Comparison of ENCODE assay signal across 1 cellular context in genomic region chr20:62301773-62302340, GRCh38.
TF ChIP-seq lines count a peak whose summit lies in the region.

No MANE protein-coding gene starts in this region.

TF ChIP-seq in HepG2, 621 proteins besides CTCF, POLR2A, EP300 and RAD21 (continued from another document and continues in another):
- TF ChIP-seq STAT6 (CRISPR knock-in tag; IDR thresholded peaks at IDR 0.05; ENCODE audit: borderline replicate concordance) (peak; percentile 18; the same call in 1 of the 2 replicates), ZFP41 (CRISPR knock-in tag; IDR thresholded peaks at IDR 0.05; ENCODE audit: borderline replicate concordance) (no peak), ZNF703 (CRISPR knock-in tag; IDR thresholded peaks at IDR 0.05; ENCODE audit: borderline replicate concordance) (no peak), ZNF564 (CRISPR knock-in tag; IDR thresholded peaks at IDR 0.05) (no peak; the same call in 1 of the 2 replicates), PHB2 (IDR thresholded peaks at IDR 0.05; ENCODE audit: partially characterized antibody) (no peak), ISX (CRISPR knock-in tag; conservative IDR thresholded peaks at IDR 0.05) (no peak), CHD4 (IDR thresholded peaks at IDR 0.05; ENCODE audit: borderline replicate concordance, low read length) (no peak), ZNF737 (CRISPR knock-in tag; IDR thresholded peaks at IDR 0.05; ENCODE audit: borderline replicate concordance) (no peak), RFX5 (IDR thresholded peaks at IDR 0.05; ENCODE audit: low read depth, low read length) (peak; percentile 47; the same call in 1 of the 2 replicates), TP53 (CRISPR knock-in tag; conservative IDR thresholded peaks at IDR 0.05) (peak; percentile 87; the same call in 1 of the 2 replicates), ZNF333 (CRISPR knock-in tag; IDR thresholded peaks at IDR 0.05; ENCODE audit: borderline replicate concordance) (no peak), SP4 (CRISPR knock-in tag; IDR thresholded peaks at IDR 0.05) (0 out of 2 replicates have a peak, but pooled peaks have one; percentile 41), ZNF678 (CRISPR knock-in tag; IDR thresholded peaks at IDR 0.05) (0 out of 2 replicates have a peak, but pooled peaks have one; percentile 83), SNAPC2 (CRISPR knock-in tag; IDR thresholded peaks at IDR 0.05) (no peak), FOXJ3 (CRISPR knock-in tag; IDR thresholded peaks at IDR 0.05; ENCODE audit: borderline replicate concordance) (peak; percentile 81), EED (CRISPR knock-in tag; IDR thresholded peaks at IDR 0.05) (no peak), ADNP (CRISPR knock-in tag; IDR thresholded peaks at IDR 0.05) (peak; percentile 99), ZSCAN31 (CRISPR knock-in tag; IDR thresholded peaks at IDR 0.05; ENCODE audit: low read depth) (peak; percentile 65; the same call in 1 of the 2 replicates), CREM (IDR thresholded peaks at IDR 0.05) (peak; percentile 45; the same call in 1 of the 2 replicates), CREM (CRISPR knock-in tag; IDR thresholded peaks at IDR 0.05) (no peak), FOXA3 (CRISPR knock-in tag; IDR thresholded peaks at IDR 0.05) (peak; percentile 83), SRSF9 (IDR thresholded peaks at IDR 0.05; ENCODE audit: borderline replicate concordance, insufficient read depth, low read depth, low read length, poor library complexity, severe bottlenecking) (no peak), NCOA2 (CRISPR knock-in tag; IDR thresholded peaks at IDR 0.05) (peak; percentile 76), PPARG (CRISPR knock-in tag; conservative IDR thresholded peaks at IDR 0.05) (peak; percentile 93), MIER2 (CRISPR knock-in tag; IDR thresholded peaks at IDR 0.05) (peak; percentile 89), FOXP4 (CRISPR knock-in tag; IDR thresholded peaks at IDR 0.05) (peak; percentile 94), NFAT5 (CRISPR knock-in tag; IDR thresholded peaks at IDR 0.05) (0 out of 2 replicates have a peak, but pooled peaks have one; percentile 76), MAFG (CRISPR knock-in tag; IDR thresholded peaks at IDR 0.05) (no peak), AHR (CRISPR knock-in tag; IDR thresholded peaks at IDR 0.05) (peak; percentile 80), ZKSCAN1 (IDR thresholded peaks at IDR 0.05; ENCODE audit: low read length) (no peak), HMGXB3 (CRISPR knock-in tag; IDR thresholded peaks at IDR 0.05; ENCODE audit: borderline replicate concordance) (peak; percentile 78; the same call in 1 of the 2 replicates), TMF1 (CRISPR knock-in tag; IDR thresholded peaks at IDR 0.05; ENCODE audit: low read depth) (no peak), GATAD2A (CRISPR knock-in tag; IDR thresholded peaks at IDR 0.05) (peak; percentile 95), ZBTB8A (CRISPR knock-in tag; IDR thresholded peaks at IDR 0.05; ENCODE audit: borderline replicate concordance, low read depth) (no peak), ZNF629 (CRISPR knock-in tag; conservative IDR thresholded peaks at IDR 0.05) (peak; percentile 61; the same call in 1 of the 2 replicates), ZNF878 (CRISPR knock-in tag; IDR thresholded peaks at IDR 0.05) (no peak), ZNF484 (CRISPR knock-in tag; IDR thresholded peaks at IDR 0.05; ENCODE audit: borderline replicate concordance, low read depth) (0 out of 2 replicates have a peak, but pooled peaks have one; percentile 55), KDM5B (CRISPR knock-in tag; IDR thresholded peaks at IDR 0.05; ENCODE audit: borderline replicate concordance) (no peak; the same call in 1 of the 2 replicates), ATM (IDR thresholded peaks at IDR 0.05; ENCODE audit: borderline replicate concordance) (no peak), EHMT2 (IDR thresholded peaks at IDR 0.05; ENCODE audit: borderline replicate concordance, low read depth, low read length) (peak; percentile 56; the same call in 1 of the 2 replicates), CREB1 (IDR thresholded peaks at IDR 0.05) (peak; percentile 66), CREB1 (CRISPR knock-in tag; IDR thresholded peaks at IDR 0.05) (no peak), GPN1 (CRISPR knock-in tag; IDR thresholded peaks at IDR 0.05; ENCODE audit: borderline replicate concordance) (no peak), GATAD1 (CRISPR knock-in tag; IDR thresholded peaks at IDR 0.05) (peak; percentile 80), ZNF235 (CRISPR knock-in tag; IDR thresholded peaks at IDR 0.05; ENCODE audit: borderline replicate concordance) (no peak)
- TF ChIP-seq, protein P1, sequence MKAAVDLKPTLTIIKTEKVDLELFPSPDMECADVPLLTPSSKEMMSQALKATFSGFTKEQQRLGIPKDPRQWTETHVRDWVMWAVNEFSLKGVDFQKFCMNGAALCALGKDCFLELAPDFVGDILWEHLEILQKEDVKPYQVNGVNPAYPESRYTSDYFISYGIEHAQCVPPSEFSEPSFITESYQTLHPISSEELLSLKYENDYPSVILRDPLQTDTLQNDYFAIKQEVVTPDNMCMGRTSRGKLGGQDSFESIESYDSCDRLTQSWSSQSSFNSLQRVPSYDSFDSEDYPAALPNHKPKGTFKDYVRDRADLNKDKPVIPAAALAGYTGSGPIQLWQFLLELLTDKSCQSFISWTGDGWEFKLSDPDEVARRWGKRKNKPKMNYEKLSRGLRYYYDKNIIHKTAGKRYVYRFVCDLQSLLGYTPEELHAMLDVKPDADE (CRISPR knock-in tag; IDR thresholded peaks at IDR 0.05): no peak
- TF ChIP-seq, protein P2, sequence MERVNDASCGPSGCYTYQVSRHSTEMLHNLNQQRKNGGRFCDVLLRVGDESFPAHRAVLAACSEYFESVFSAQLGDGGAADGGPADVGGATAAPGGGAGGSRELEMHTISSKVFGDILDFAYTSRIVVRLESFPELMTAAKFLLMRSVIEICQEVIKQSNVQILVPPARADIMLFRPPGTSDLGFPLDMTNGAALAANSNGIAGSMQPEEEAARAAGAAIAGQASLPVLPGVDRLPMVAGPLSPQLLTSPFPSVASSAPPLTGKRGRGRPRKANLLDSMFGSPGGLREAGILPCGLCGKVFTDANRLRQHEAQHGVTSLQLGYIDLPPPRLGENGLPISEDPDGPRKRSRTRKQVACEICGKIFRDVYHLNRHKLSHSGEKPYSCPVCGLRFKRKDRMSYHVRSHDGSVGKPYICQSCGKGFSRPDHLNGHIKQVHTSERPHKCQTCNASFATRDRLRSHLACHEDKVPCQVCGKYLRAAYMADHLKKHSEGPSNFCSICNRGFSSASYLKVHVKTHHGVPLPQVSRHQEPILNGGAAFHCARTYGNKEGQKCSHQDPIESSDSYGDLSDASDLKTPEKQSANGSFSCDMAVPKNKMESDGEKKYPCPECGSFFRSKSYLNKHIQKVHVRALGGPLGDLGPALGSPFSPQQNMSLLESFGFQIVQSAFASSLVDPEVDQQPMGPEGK (CRISPR knock-in tag; IDR thresholded peaks at IDR 0.05): peak; percentile 98
- TF ChIP-seq, protein P3, sequence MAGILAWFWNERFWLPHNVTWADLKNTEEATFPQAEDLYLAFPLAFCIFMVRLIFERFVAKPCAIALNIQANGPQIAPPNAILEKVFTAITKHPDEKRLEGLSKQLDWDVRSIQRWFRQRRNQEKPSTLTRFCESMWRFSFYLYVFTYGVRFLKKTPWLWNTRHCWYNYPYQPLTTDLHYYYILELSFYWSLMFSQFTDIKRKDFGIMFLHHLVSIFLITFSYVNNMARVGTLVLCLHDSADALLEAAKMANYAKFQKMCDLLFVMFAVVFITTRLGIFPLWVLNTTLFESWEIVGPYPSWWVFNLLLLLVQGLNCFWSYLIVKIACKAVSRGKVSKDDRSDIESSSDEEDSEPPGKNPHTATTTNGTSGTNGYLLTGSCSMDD (CRISPR knock-in tag; IDR thresholded peaks at IDR 0.05): no peak
- TF ChIP-seq, protein P4, sequence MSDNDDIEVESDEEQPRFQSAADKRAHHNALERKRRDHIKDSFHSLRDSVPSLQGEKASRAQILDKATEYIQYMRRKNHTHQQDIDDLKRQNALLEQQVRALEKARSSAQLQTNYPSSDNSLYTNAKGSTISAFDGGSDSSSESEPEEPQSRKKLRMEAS (IDR thresholded peaks at IDR 0.05): peak; percentile 81
